In the genomic region with DNA sequence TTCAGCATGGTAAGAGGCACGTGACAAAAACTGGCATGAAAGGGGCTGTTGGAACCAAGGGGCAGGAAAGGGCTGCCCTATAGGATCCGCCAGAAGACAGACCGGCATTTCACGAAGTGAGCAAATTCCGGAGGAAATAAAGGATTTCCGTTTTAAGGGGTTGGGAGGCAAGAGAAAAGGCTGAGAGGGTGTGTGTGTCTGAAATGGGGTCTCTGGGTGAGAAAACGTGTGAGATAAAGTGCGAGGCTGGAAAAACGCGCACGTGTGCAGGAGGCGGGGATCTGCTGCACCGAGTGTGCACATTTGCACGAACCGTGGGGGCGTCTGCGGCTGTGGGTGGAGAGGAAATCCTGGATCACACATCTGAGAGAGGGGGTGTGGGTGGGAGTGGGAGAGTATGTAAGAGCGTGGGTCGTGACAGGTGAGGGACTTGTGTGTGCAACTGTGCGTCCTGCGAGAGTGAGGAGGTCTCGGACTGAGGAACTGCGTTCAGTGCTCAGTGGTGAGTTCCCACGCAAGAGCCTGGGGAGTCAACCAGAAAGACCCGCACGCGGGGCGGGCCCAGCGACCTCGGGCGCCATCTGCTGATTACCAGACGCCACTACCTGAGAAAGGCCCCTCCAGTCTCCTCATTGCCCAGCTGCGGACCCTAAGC, we compare ENCODE assay signal across 8 cellular contexts. TPM values are rescaled to one million over a fixed set of nuclear protein-coding genes. Genes with fewer than 3 reads are reported as not detected.
DNase-seq lines count a peak whose midpoint lies in the region; ATAC-seq and TF ChIP-seq lines count a peak whose summit lies in the region.

No MANE protein-coding gene starts in this region.

- peak overlapping the region; percentile 55 for H3K4me3 Mint-ChIP-seq in activated CD8-positive, alpha-beta T cell treated with anti-CD3 and anti-CD28 coated beads for 36 hours

- intact Hi-C loops in activated CD8-positive, alpha-beta T cell treated with anti-CD3 and anti-CD28 coated beads for 36 hours (cut with micrococcal nuclease) = loop anchor here (5.0 kb wide), 1 partner anchor 33 kb away; no protein-coding TSS in a partner anchor

- DNase-seq in ELR (ENCODE audit: low read depth) (peak; percentile 77), NCI-H774 (lab: John Stamatoyannopoulos, UW) (peak; percentile 15), lung microvascular endothelial cell (ENCODE audit: low read depth in 2 of 2) (peak; percentile 82 to 89)
- peak; percentile 87 for DNase-seq in activated CD8-positive, alpha-beta T cell treated with anti-CD3 and anti-CD28 coated beads for 36 hours
- DNase-seq in stimulated activated CD4-positive, alpha-beta T cell treated with anti-CD3 and anti-CD28 coated beads, TNF-alpha, amount 100 ng/mL, for 1 hour (ENCODE audit: low read depth in 3 of 3, low spot score in 1 of 3) = peak; percentile 43 to 68 (median 60)

- H3K9me3 Mint-ChIP-seq in activated CD8-positive, alpha-beta T cell treated with anti-CD3 and anti-CD28 coated beads for 36 hours = peaks cover 6% of the 10 kb centered on the region

- peak overlapping the region; percentile 10 for H3K4me3 ChIP-seq in ectodermal cell (ENCODE audit: insufficient read depth, low read depth, low read length)

- peaks cover 9% of the 10 kb centered on the region for H3K27me3 ChIP-seq in ectodermal cell (ENCODE audit: control insufficient read depth, insufficient read depth, low read length, poor library complexity, severe bottlenecking)

- no peaks in the 10 kb centered on the region for H3K36me3 ChIP-seq in ectodermal cell (ENCODE audit: control insufficient read depth, insufficient read depth, low read length)

- H3K4me1 Mint-ChIP-seq in activated CD8-positive, alpha-beta T cell treated with anti-CD3 and anti-CD28 coated beads for 36 hours (ENCODE audit: low read depth) = peaks cover 39% of the 10 kb centered on the region

- POLR2A ChIA-PET in activated CD8-positive, alpha-beta T cell treated with anti-CD3 and anti-CD28 coated beads for 36 hours (lab: Charles Lee) = interaction anchor here (1.5 kb wide), 1 partner anchor 9 kb away, joined by 5 read pairs; no protein-coding TSS in a partner anchor

- H3K27me3 Mint-ChIP-seq in activated CD8-positive, alpha-beta T cell treated with anti-CD3 and anti-CD28 coated beads for 36 hours = peaks cover 5% of the 10 kb centered on the region

- no peaks in the 10 kb centered on the region for H3K4me1 ChIP-seq in ectodermal cell (ENCODE audit: control insufficient read depth, insufficient read depth, low read length)

- CTCF ChIA-PET in activated CD8-positive, alpha-beta T cell treated with anti-CD3 and anti-CD28 coated beads for 36 hours (lab: Charles Lee) = interaction anchor here (0.6 to 2.3 kb wide), 17 partner anchors 13 to 514 kb away, joined by 3 to 23 read pairs (median 3); a partner anchor contains a TSS

- no peaks in the 10 kb centered on the region for H3K36me3 Mint-ChIP-seq in activated CD8-positive, alpha-beta T cell treated with anti-CD3 and anti-CD28 coated beads for 36 hours (ENCODE audit: low read depth)

- no peak overlapping the region for H3K27ac Mint-ChIP-seq in activated CD8-positive, alpha-beta T cell treated with anti-CD3 and anti-CD28 coated beads for 36 hours

- peak; percentile 61 for ATAC-seq in HG03460 (IDR thresholded peaks at IDR 0.05; ENCODE audit: unreplicated experiment)
- peak; percentile 91 for ATAC-seq in activated CD8-positive, alpha-beta T cell treated with anti-CD3 and anti-CD28 coated beads for 36 hours
- no peak for ATAC-seq in HG03457 (IDR thresholded peaks at IDR 0.05; ENCODE audit: unreplicated experiment)

- TF ChIP-seq CTCF in activated CD8-positive, alpha-beta T cell treated with anti-CD3 and anti-CD28 coated beads for 36 hours (IDR thresholded peaks at IDR 0.05) = peak; percentile 90

- no peak overlapping the region for H3K27ac ChIP-seq in ectodermal cell (ENCODE audit: insufficient read depth, low read depth, low read length, poor library complexity, severe bottlenecking)

- H3K9me3 ChIP-seq in ectodermal cell (ENCODE audit: control insufficient read depth, low read length) = no peaks in the 10 kb centered on the region

- WGBS in ectodermal cell, 2 experiments = 23 to 25% methylated on average over 33 of the region's 33 CpGs

RNA-seq across cellular contexts. Expression of a gene that starts 37.0 kb away (rescaled TPM):
- total RNA-seq in activated CD8-positive, alpha-beta T cell treated with anti-CD3 and anti-CD28 coated beads for 36 hours = 1 to 10 TPM; 3.6 to 4.7 TPM
- 0.52 TPM for polyA plus RNA-seq in ectodermal cell (2013, experiment 1 of 4)
- 0.36 TPM for polyA plus RNA-seq in ectodermal cell (2013, experiment 2 of 4)
- polyA plus RNA-seq in ectodermal cell (2013, experiment 3 of 4) = 0.43 TPM
- 0.61 TPM for polyA plus RNA-seq in ectodermal cell (2013, experiment 4 of 4)
- total RNA-seq in lung microvascular endothelial cell = 3.1 and 7.1 TPM in 2 replicates

RNA-seq across cellular contexts. Expression of a gene that starts 56.6 kb away (rescaled TPM):
- total RNA-seq in activated CD8-positive, alpha-beta T cell treated with anti-CD3 and anti-CD28 coated beads for 36 hours = 10 to 100 TPM; 11.1 to 11.4 TPM
- polyA plus RNA-seq in ectodermal cell (2013, experiment 1 of 4) = not detected
- polyA plus RNA-seq in ectodermal cell (2013, experiment 2 of 4) = not detected
- not detected for polyA plus RNA-seq in ectodermal cell (2013, experiment 3 of 4)
- polyA plus RNA-seq in ectodermal cell (2013, experiment 4 of 4) = not detected
- total RNA-seq in lung microvascular endothelial cell = under 0.01 and 0.22 TPM in 2 replicates

Comparison
In these comparisons a context has a peak if more than half of its experiments do, and no peak if none do; other contexts are left out.
1. DNase-seq: peak in every context shown above with its lines; median percentile 87 in activated CD8-positive, alpha-beta T cell treated with anti-CD3 and anti-CD28 coated beads for 36 hours; 86 in lung microvascular endothelial cell; 77 in ELR; 60 in stimulated activated CD4-positive, alpha-beta T cell treated with anti-CD3 and anti-CD28 coated beads, TNF-alpha, amount 100 ng/mL, for 1 hour; 15 in NCI-H774.